ENCODE assay signal across 16 cellular contexts in the genomic region with DNA sequence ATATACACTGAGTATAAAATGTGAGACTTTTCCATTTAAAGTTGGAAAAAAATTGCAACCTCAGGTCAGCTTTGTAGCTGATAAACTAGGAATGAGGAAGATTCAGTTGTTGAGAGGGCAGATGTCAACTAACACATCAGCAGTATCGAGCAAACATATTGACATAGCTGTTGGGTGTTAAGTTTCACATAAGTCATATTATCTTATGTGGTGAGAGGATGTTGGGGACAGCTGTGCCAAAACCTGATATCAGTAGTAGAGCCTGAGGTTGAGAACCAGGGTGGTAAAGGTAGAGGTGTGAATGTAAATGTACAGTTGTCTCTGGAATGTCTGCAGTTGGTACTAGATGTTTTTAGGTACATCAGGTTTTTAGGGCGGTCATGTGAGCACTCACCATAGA. TPM values are rescaled to one million over a fixed set of nuclear protein-coding genes. Genes with fewer than 3 reads are reported as not detected.
DNase-seq lines count a peak whose midpoint lies in the region; ATAC-seq, FAIRE-seq and TF ChIP-seq lines count a peak whose summit lies in the region.
"Had no signal": no experiment of that assay in that cellular context is flagged by ENCODE, and none has a peak within 500 bp of the region (broad histone marks: within the 10 kb centered on the region; RNA-seq: fewer than 3 reads in every experiment).

No MANE protein-coding gene starts in this region.

- peak; percentile 43 for FAIRE-seq in H54 (lab: Jason Lieb, UNC)
- FAIRE-seq: endothelial cell of umbilical vein had no signal

- no peak overlapping the region for H3K27ac Mint-ChIP-seq in activated T-helper 1 cell treated with anti-CD3 and anti-CD28 coated beads, Interleukin-12 subunit alpha, Interleukin-12 subunit beta, Interleukin-2, Interleukin-4 antibody, amounts not matched to agents 30 ng/mL and 10 ng/mL and 1 ng/mL, durations not matched to agents 14 hours and 24 hours and 36 hours
- H3K27ac Mint-ChIP-seq in Calu3 (ENCODE audit: unreplicated experiment), result no peak overlapping the region
- peak overlapping the region in 1 of 7 donors; percentile 38 for H3K27ac Mint-ChIP-seq in CD4-positive, alpha-beta memory T cell

- no TSS peak for BruUV-seq in Calu3 (replicated peaks; lab: Mats Ljungman, UMichigan)

- intact Hi-C loops in left ventricle myocardium superior (cut with micrococcal nuclease), result no loop called here
- intact Hi-C loops in activated T-helper 1 cell treated with anti-CD3 and anti-CD28 coated beads, Interleukin-12 subunit alpha, Interleukin-12 subunit beta, Interleukin-2, Interleukin-4 antibody, amounts not matched to agents 30 ng/mL and 10 ng/mL and 1 ng/mL, durations not matched to agents 14 hours and 24 hours and 36 hours (cut with micrococcal nuclease), result no loop called here
- intact Hi-C loops in Calu3 (cut with micrococcal nuclease; ENCODE audit: unreplicated experiment), result no loop called here
- intact Hi-C loops in CD4-positive, alpha-beta memory T cell (cut with micrococcal nuclease), result no loop called here

- no peak overlapping the region for H3K4me3 Mint-ChIP-seq in activated T-helper 1 cell treated with anti-CD3 and anti-CD28 coated beads, Interleukin-12 subunit alpha, Interleukin-12 subunit beta, Interleukin-2, Interleukin-4 antibody, amounts not matched to agents 30 ng/mL and 10 ng/mL and 1 ng/mL, durations not matched to agents 14 hours and 24 hours and 36 hours
- H3K4me3 Mint-ChIP-seq in Calu3 (ENCODE audit: low read depth, unreplicated experiment), result no peak overlapping the region
- no peak overlapping the region for H3K4me3 Mint-ChIP-seq in CD4-positive, alpha-beta memory T cell
- H3K4me3 Mint-ChIP-seq: brain, memory B cell had no signal

- no peaks in the 10 kb centered on the region for H3K9me3 Mint-ChIP-seq in activated T-helper 1 cell treated with anti-CD3 and anti-CD28 coated beads, Interleukin-12 subunit alpha, Interleukin-12 subunit beta, Interleukin-2, Interleukin-4 antibody, amounts not matched to agents 30 ng/mL and 10 ng/mL and 1 ng/mL, durations not matched to agents 14 hours and 24 hours and 36 hours
- no peaks in the 10 kb centered on the region for H3K9me3 Mint-ChIP-seq in Calu3 (ENCODE audit: low read depth, unreplicated experiment)
- H3K9me3 Mint-ChIP-seq in CD4-positive, alpha-beta memory T cell, result no peaks in the 10 kb centered on the region
- H3K9me3 Mint-ChIP-seq: brain, memory B cell had no signal

- no peaks in the 10 kb centered on the region for H3K36me3 ChIP-seq in CD4-positive, alpha-beta memory T cell (ENCODE audit: insufficient read depth, low read length)

- H3K4me1 Mint-ChIP-seq in activated T-helper 1 cell treated with anti-CD3 and anti-CD28 coated beads, Interleukin-12 subunit alpha, Interleukin-12 subunit beta, Interleukin-2, Interleukin-4 antibody, amounts not matched to agents 30 ng/mL and 10 ng/mL and 1 ng/mL, durations not matched to agents 14 hours and 24 hours and 36 hours (ENCODE audit: low read depth), result peaks cover 7% of the 10 kb centered on the region
- peaks cover 22% of the 10 kb centered on the region for H3K4me1 Mint-ChIP-seq in Calu3 (ENCODE audit: low read depth, unreplicated experiment)
- peaks cover 44 to 64% (median 54%) of the 10 kb centered on the region in 4 donors for H3K4me1 Mint-ChIP-seq in CD4-positive, alpha-beta memory T cell

- no peaks in the 10 kb centered on the region for H3K27me3 ChIP-seq in CD4-positive, alpha-beta memory T cell (ENCODE audit: insufficient read depth, low read length)
- H3K27me3 ChIP-seq: BLaER1 had no signal

- H3K9me3 ChIP-seq in CD4-positive, alpha-beta memory T cell (ENCODE audit: control insufficient read depth in 1 of 2, low read length in 2 of 2), result no peaks in the 10 kb centered on the region
- H3K9me3 ChIP-seq: BLaER1 had no signal

- no peak overlapping the region for H3K27ac ChIP-seq in CD4-positive, alpha-beta memory T cell (ENCODE audit: low read depth, low read length)
- H3K27ac ChIP-seq: BLaER1 had no signal

- DNase-seq in COLO668 (lab: John Stamatoyannopoulos, UW; ENCODE audit: unreplicated experiment) (peak; percentile 54), H54 (ENCODE audit: insufficient read length, low spot score) (no peak), NCI-H510A treated with DMSO at 0.1 percent for 48 hours (lab: John Stamatoyannopoulos, UW) (peak; percentile 96), left ventricle myocardium superior (no peak), midbrain (lab: John Stamatoyannopoulos, UW) (no peak), Calu3 (no peak)
- DNase-seq in activated T-helper 1 cell treated with anti-CD3 and anti-CD28 coated beads, Interleukin-12 subunit alpha, Interleukin-12 subunit beta, Interleukin-2, Interleukin-4 antibody, amounts not matched to agents 30 ng/mL and 10 ng/mL and 1 ng/mL, durations not matched to agents 14 hours and 24 hours and 36 hours (ENCODE audit: low spot score), result no peak
- DNase-seq in CD4-positive, alpha-beta memory T cell, result no peak
- DNase-seq: activated CD4-positive, alpha-beta T cell treated with anti-CD3 and anti-CD28 coated beads for 48 hours; activated effector memory CD4-positive, alpha-beta T cell treated with Interleukin-2 at 50 U/mL for 16 hours; stimulated activated CD4-positive, alpha-beta T cell treated with anti-CD3 and anti-CD28 coated beads, Interleukin-4, amount 100 ng/mL, for 1 hour; stimulated activated naive CD4-positive, alpha-beta T cell treated with Interleukin-2 at 50 U/mL for 16 hours had no signal

- CTCF ChIA-PET in Calu3 (lab: Charles Lee), result no interaction called here
- CTCF ChIA-PET in CD4-positive, alpha-beta memory T cell (lab: Charles Lee; ENCODE audit: partially characterized antibody), result no interaction called here

- H3K36me3 Mint-ChIP-seq in activated T-helper 1 cell treated with anti-CD3 and anti-CD28 coated beads, Interleukin-12 subunit alpha, Interleukin-12 subunit beta, Interleukin-2, Interleukin-4 antibody, amounts not matched to agents 30 ng/mL and 10 ng/mL and 1 ng/mL, durations not matched to agents 14 hours and 24 hours and 36 hours (ENCODE audit: low read depth), result peaks cover 15% of the 10 kb centered on the region
- H3K36me3 Mint-ChIP-seq in Calu3 (ENCODE audit: insufficient read depth, unreplicated experiment), result peaks cover 9% of the 10 kb centered on the region
- H3K36me3 Mint-ChIP-seq in CD4-positive, alpha-beta memory T cell, result peaks cover 33 to 47% of the 10 kb centered on the region in 2 donors

- TF ChIP-seq POLR2A in H54 (IDR thresholded peaks at IDR 0.05; ENCODE audit: low read depth, low read length), result no peak

- peak; percentile 24 for ATAC-seq in left ventricle myocardium superior

- no peaks in the 10 kb centered on the region for H3K27me3 Mint-ChIP-seq in activated T-helper 1 cell treated with anti-CD3 and anti-CD28 coated beads, Interleukin-12 subunit alpha, Interleukin-12 subunit beta, Interleukin-2, Interleukin-4 antibody, amounts not matched to agents 30 ng/mL and 10 ng/mL and 1 ng/mL, durations not matched to agents 14 hours and 24 hours and 36 hours (ENCODE audit: insufficient read depth)
- H3K27me3 Mint-ChIP-seq in Calu3 (ENCODE audit: unreplicated experiment), result no peaks in the 10 kb centered on the region
- no peaks in the 10 kb centered on the region for H3K27me3 Mint-ChIP-seq in CD4-positive, alpha-beta memory T cell
- H3K27me3 Mint-ChIP-seq: brain, memory B cell had no signal

- H3K4me1 ChIP-seq in CD4-positive, alpha-beta memory T cell (ENCODE audit: insufficient read depth, low read length), result peaks cover 11% of the 10 kb centered on the region
- H3K4me1 ChIP-seq: BLaER1 had no signal

- no peak overlapping the region for H3K4me3 ChIP-seq in CD4-positive, alpha-beta memory T cell (ENCODE audit: low read length in 2 of 2)
- H3K4me3 ChIP-seq: BLaER1 had no signal

- POLR2A ChIA-PET in CD4-positive, alpha-beta memory T cell (lab: Charles Lee; ENCODE audit: partially characterized antibody), result no interaction called here

- TF ChIP-seq CTCF in Calu3 (IDR thresholded peaks at IDR 0.05; ENCODE audit: unreplicated experiment), result no peak

RNA-seq across cellular contexts. Expression of a gene that starts 5.0 kb away (rescaled TPM):
- total RNA-seq in left ventricle myocardium superior (25.3 TPM), Calu3 (2022) (11.6 and 12.5 TPM in 2 replicates)
- total RNA-seq in activated T-helper 1 cell treated with anti-CD3 and anti-CD28 coated beads, Interleukin-12 subunit alpha, Interleukin-12 subunit beta, Interleukin-2, Interleukin-4 antibody, amounts not matched to agents 30 ng/mL and 10 ng/mL and 1 ng/mL, durations not matched to agents 14 hours and 24 hours and 36 hours, result 15.8 and 16.0 TPM in 2 replicates
- total RNA-seq in CD4-positive, alpha-beta memory T cell, result 10 to 100 TPM; 23.6 to 23.8 TPM
- 1 to 10 TPM; 6.2 to 9.2 TPM for polyA plus RNA-seq in CD4-positive, alpha-beta memory T cell

Comparison
In these comparisons a context has a peak if more than half of its experiments do, and no peak if none do; other contexts are left out.
1. DNase-seq: peak in COLO668 (single experiment) and NCI-H510A treated with DMSO at 0.1 percent for 48 hours (single experiment); none in H54 (single experiment), left ventricle myocardium superior (single experiment), midbrain (single experiment), activated T-helper 1 cell treated with anti-CD3 and anti-CD28 coated beads, Interleukin-12 subunit alpha, Interleukin-12 subunit beta, Interleukin-2, Interleukin-4 antibody, amounts not matched to agents 30 ng/mL and 10 ng/mL and 1 ng/mL, durations not matched to agents 14 hours and 24 hours and 36 hours (single experiment), Calu3 (single experiment) and CD4-positive, alpha-beta memory T cell (0 of 5).